Comparison of ENCODE assay signal across 23 cellular contexts in genomic region chr1:10699470-10699835, GRCh38.
DNase-seq lines count a peak whose midpoint lies in the region; ATAC-seq and TF ChIP-seq lines count a peak whose summit lies in the region.
"Had no signal": no experiment of that assay in that cellular context is flagged by ENCODE, and none has a peak within 500 bp of the region (broad histone marks: within the 10 kb centered on the region; RNA-seq: fewer than 3 reads in every experiment).

No MANE protein-coding gene starts in this region.

- peaks cover 5% of the 10 kb centered on the region; the same call in 1 of the 2 replicates for H3K4me1 ChIP-seq in Caco-2
- peaks cover 58% of the 10 kb centered on the region for H3K4me1 ChIP-seq in suprapubic skin

- CTCF ChIA-PET in Caco-2 (lab: Charles Lee) (no interaction called here), WTC11 (lab: Charles Lee) (no interaction called here)

- no peak overlapping the region for H3K4me3 Mint-ChIP-seq in Caco-2 (ENCODE audit: unreplicated experiment)
- H3K4me3 Mint-ChIP-seq in WTC11: no peak overlapping the region
- no peak overlapping the region for H3K4me3 Mint-ChIP-seq in mesothelial cell of epicardium
- H3K4me3 Mint-ChIP-seq: activated CD4-positive, alpha-beta T cell treated with anti-CD3 and anti-CD28 coated beads for 36 hours; activated T-cell treated with anti-CD3 and anti-CD28 coated beads, Interleukin-2, amount 50 U/mL, for 4 hours; CD14-positive monocyte; nephron progenitor cell had no signal

- H3K36me3 ChIP-seq in Caco-2 (ENCODE audit: control insufficient read depth, insufficient read depth, low read length) (no peaks in the 10 kb centered on the region), suprapubic skin (peaks cover 6% of the 10 kb centered on the region)
- H3K36me3 ChIP-seq: colonic mucosa, esophagus muscularis mucosa, left lung had no signal

- no peak for TF ChIP-seq EP300 in suprapubic skin (IDR thresholded peaks at IDR 0.05)

- H3K36me3 Mint-ChIP-seq in Caco-2 (ENCODE audit: insufficient read depth, unreplicated experiment) (peaks cover 7% of the 10 kb centered on the region), WTC11 (no peaks in the 10 kb centered on the region), mesothelial cell of epicardium (no peaks in the 10 kb centered on the region)

- BruUV-seq in Caco-2 (replicated peaks; lab: Mats Ljungman, UMichigan): no TSS peak

- H3K27ac Mint-ChIP-seq in Caco-2 (ENCODE audit: unreplicated experiment) (peak overlapping the region; percentile 56), WTC11 (peak overlapping the region; percentile 5; the same call in 1 of the 2 replicates), mesothelial cell of epicardium (peak overlapping the region; percentile 13)
- H3K27ac Mint-ChIP-seq: activated CD4-positive, alpha-beta T cell treated with anti-CD3 and anti-CD28 coated beads for 36 hours; CD14-positive monocyte; nephron progenitor cell had no signal

- in situ Hi-C loops in GM13976 (cut with MboI; ENCODE audit: low sequenced_read_pairs, unreplicated experiment): no loop called here

- H3K9me3 Mint-ChIP-seq in Caco-2 (ENCODE audit: unreplicated experiment) (no peaks in the 10 kb centered on the region), WTC11 (no peaks in the 10 kb centered on the region), mesothelial cell of epicardium (no peaks in the 10 kb centered on the region)
- H3K9me3 Mint-ChIP-seq: activated T-cell treated with anti-CD3 and anti-CD28 coated beads, Interleukin-2, amount 50 U/mL, for 4 hours; nephron progenitor cell had no signal

- intact Hi-C loops in Caco-2 (cut with micrococcal nuclease; ENCODE audit: unreplicated experiment): loop anchor here (10.0 kb wide), 1 partner anchor 185 kb away; no protein-coding TSS in a partner anchor

- ATAC-seq in WTC11: no peak
- ATAC-seq: activated CD4-positive, alpha-beta T cell treated with anti-CD3 and anti-CD28 coated beads for 36 hours; activated T-cell treated with anti-CD3 and anti-CD28 coated beads, Interleukin-2, amount 50 U/mL, for 4 hours had no signal

- H3K27me3 Mint-ChIP-seq in Caco-2 (ENCODE audit: insufficient read depth, unreplicated experiment): no peaks in the 10 kb centered on the region
- peaks cover 28% of the 10 kb centered on the region for H3K27me3 Mint-ChIP-seq in WTC11 (ENCODE audit: low read depth)
- peaks cover 35% of the 10 kb centered on the region for H3K27me3 Mint-ChIP-seq in mesothelial cell of epicardium (ENCODE audit: low read depth)

- H3K27ac ChIP-seq in suprapubic skin: peak overlapping the region; percentile 92
- H3K27ac ChIP-seq: colonic mucosa, esophagus muscularis mucosa, hepatocyte had no signal

- 53% methylated on average over 7 of the region's 7 CpGs for WGBS in suprapubic skin

- DNase-seq in Caco-2 (no peak), WTC11 (ENCODE audit: low spot score) (no peak), mesothelial cell of epicardium (ENCODE audit: low spot score in 2 of 2, unreplicated experiment in 2 of 2) (no peak), suprapubic skin (ENCODE audit: low spot score in 2 of 2) (no peak), NCI-H774 (lab: John Stamatoyannopoulos, UW) (no peak), GM13976 (ENCODE audit: low spot score) (no peak), NCI-H446 (lab: John Stamatoyannopoulos, UW) (no peak)
- DNase-seq: activated CD4-positive, alpha-beta T cell treated with anti-CD3 and anti-CD28 coated beads for 36 hours; activated CD8-positive, alpha-beta memory T cell treated with anti-CD3 and anti-CD28 coated beads for 24 hours; activated naive CD4-positive, alpha-beta T cell treated with Interleukin-2 at 50 U/mL for 16 hours; activated T-cell treated with anti-CD3 and anti-CD28 coated beads, Interleukin-2, amount 50 U/mL, for 4 hours; colonic mucosa; effector memory CD4-positive, alpha-beta T cell; KG1; left lung; NCI-H1436; NCI-H524; nephron progenitor cell; posterior cingulate gyrus; stimulated activated CD8-positive, alpha-beta memory T cell treated with anti-CD3 and anti-CD28 coated beads, Interleukin-4, amount 100 ng/mL, for 48 hours had no signal

- TF ChIP-seq CTCF in Caco-2 (IDR thresholded peaks at IDR 0.05; ENCODE audit: insufficient read depth in 1 of 2, low read depth in 1 of 2, low read length in 1 of 2, severe bottlenecking in 1 of 2, unreplicated experiment in 1 of 2) (no peak), WTC11 (IDR thresholded peaks at IDR 0.05) (no peak), mesothelial cell of epicardium (IDR thresholded peaks at IDR 0.05; ENCODE audit: unreplicated experiment) (no peak), suprapubic skin (IDR thresholded peaks at IDR 0.05) (no peak), GM13976 (IDR thresholded peaks at IDR 0.05; ENCODE audit: borderline replicate concordance, control extremely low read depth, extremely low read depth, insufficient read depth, missing control alignments) (no peak)

- POLR2A ChIA-PET in Caco-2 (lab: Charles Lee): no interaction called here
- POLR2A ChIA-PET in WTC11 (lab: Charles Lee): no interaction called here

- H3K4me1 Mint-ChIP-seq in Caco-2 (ENCODE audit: low read depth, unreplicated experiment) (peaks cover 8% of the 10 kb centered on the region), WTC11 (peaks cover 24% of the 10 kb centered on the region), mesothelial cell of epicardium (peaks cover 44% of the 10 kb centered on the region)

- H3K27me3 ChIP-seq in Caco-2 (replicated peaks; ENCODE audit: control insufficient read depth, insufficient read depth, low read length): no peaks in the 10 kb centered on the region
- no peaks in the 10 kb centered on the region for H3K27me3 ChIP-seq in suprapubic skin
- H3K27me3 ChIP-seq: colonic mucosa, esophagus muscularis mucosa had no signal

- H3K9me3 ChIP-seq in Caco-2 (no peaks in the 10 kb centered on the region), suprapubic skin (no peaks in the 10 kb centered on the region)
- H3K9me3 ChIP-seq: colonic mucosa, esophagus muscularis mucosa, left lung had no signal

- H3K4me3 ChIP-seq in Caco-2 (ENCODE audit: low read depth, low read length) (no peak overlapping the region), suprapubic skin (peak overlapping the region; percentile 28)
- H3K4me3 ChIP-seq: colonic mucosa, esophagus muscularis mucosa, hepatocyte, left lung had no signal

- TF ChIP-seq POLR2A in suprapubic skin (IDR thresholded peaks at IDR 0.05): no peak

TF ChIP-seq in WTC11, 78 proteins besides CTCF, POLR2A, EP300 and RAD21 (continues in another document):
- TF ChIP-seq GABPB1 (CRISPR knock-in tag; IDR thresholded peaks at IDR 0.05) (no peak), ZBTB21 (CRISPR knock-in tag; IDR thresholded peaks at IDR 0.05; ENCODE audit: borderline replicate concordance) (no peak), TCF7 (CRISPR knock-in tag; IDR thresholded peaks at IDR 0.05; ENCODE audit: low read depth) (no peak), ETV6 (CRISPR knock-in tag; IDR thresholded peaks at IDR 0.05) (no peak), ZNF425 (CRISPR knock-in tag; conservative IDR thresholded peaks at IDR 0.05) (no peak), ZNF423 (CRISPR knock-in tag; IDR thresholded peaks at IDR 0.05) (no peak), JUN (CRISPR knock-in tag; IDR thresholded peaks at IDR 0.05) (no peak), ZNF281 (CRISPR knock-in tag; IDR thresholded peaks at IDR 0.05) (no peak)

Comparison
In these comparisons a context has a peak if more than half of its experiments do, and no peak if none do; other contexts are left out.
1. H3K27ac Mint-ChIP-seq: peak in every context shown above with its lines; median percentile 56 in Caco-2; 13 in mesothelial cell of epicardium; 5 in WTC11.